14 cellular contexts compared by ENCODE assay signal in the genomic region with DNA sequence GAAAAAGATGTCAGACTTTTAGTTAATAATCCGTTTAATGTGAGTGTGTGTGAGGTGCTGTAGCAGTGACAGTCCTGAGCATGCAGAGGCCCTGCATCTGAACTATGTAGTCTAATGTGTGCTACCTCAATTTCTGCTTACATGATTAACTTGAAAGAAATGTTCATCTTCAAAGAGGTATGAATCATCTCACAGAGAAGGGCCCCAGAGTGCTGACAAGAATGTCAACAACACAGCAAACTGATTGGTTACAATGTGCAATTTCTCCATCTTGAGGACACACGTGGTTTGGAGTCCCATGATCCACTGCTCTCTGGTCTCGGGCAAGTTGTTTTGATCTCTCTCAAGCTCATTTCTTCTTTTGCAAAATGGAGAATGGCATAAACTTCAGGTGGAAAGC.
A peak's percentile ranks its signal among the peaks of the same experiment; 100 is the strongest.
DNase-seq lines count a peak whose midpoint lies in the region; ATAC-seq, FAIRE-seq and TF ChIP-seq lines count a peak whose summit lies in the region.
"Had no signal": no experiment of that assay in that cellular context is flagged by ENCODE, and none has a peak within 500 bp of the region (broad histone marks: within the 10 kb centered on the region; RNA-seq: fewer than 3 reads in every experiment).

No MANE protein-coding gene starts in this region.

- TF ChIP-seq CTCF in HepG2 (CRISPR knock-in tag; IDR thresholded peaks at IDR 0.05), result no peak
- no peak for TF ChIP-seq CTCF in right lobe of liver (IDR thresholded peaks at IDR 0.05)
- no peak for TF ChIP-seq CTCF in choroid plexus epithelial cell (conservative IDR thresholded peaks at IDR 0.05; ENCODE audit: low read depth, low read length)

- DNase-seq in HepG2 (ENCODE audit: low spot score) (peak; percentile 87), right lobe of liver (no peak), T-cell (peak in 29 of 34 experiments; percentile 1 to 81 (median 29)), choroid plexus epithelial cell (ENCODE audit: low read depth) (peak; percentile 91), NCI-H345 treated with DMSO at 0.1 percent for 48 hours (lab: John Stamatoyannopoulos, UW; ENCODE audit: unreplicated experiment) (no peak), T-helper 9 cell (no peak)
- peak; percentile 7 for DNase-seq in stimulated activated naive CD8-positive, alpha-beta T cell treated with anti-CD3 and anti-CD28 coated beads, Interleukin-15, Interleukin-2, amounts not matched to agents 100 U/mL and 50 U/mL, for 24 hours
- DNase-seq: MM.1S; SHP77; stimulated activated CD8-positive, alpha-beta memory T cell treated with anti-CD3 and anti-CD28 coated beads, Interleukin-4, amount 100 ng/mL, for 48 hours had no signal

- intact Hi-C loops in HepG2 (cut with micrococcal nuclease; ENCODE audit: unreplicated experiment), result no loop called here
- intact Hi-C loops in right lobe of liver (cut with DNase I), result no loop called here

- no peaks in the 10 kb centered on the region for H4K20me1 ChIP-seq in HepG2 (ENCODE audit: insufficient read depth, low read length)

- FAIRE-seq in HepG2 (lab: Jason Lieb, UNC), result no peak

- no peaks in the 10 kb centered on the region for H3K9me3 Mint-ChIP-seq in T-cell

- peaks cover 40 to 50% (median 43%) of the 10 kb centered on the region in 3 donors for H3K4me1 Mint-ChIP-seq in T-cell

- H3K9ac ChIP-seq in HepG2 (ENCODE audit: insufficient read depth, low read depth, low read length), result 0 out of 2 replicates have a peak overlapping the region, but pooled peaks have one; percentile 9

- H3K27me3 Mint-ChIP-seq in T-cell, result no peaks in the 10 kb centered on the region

- peak overlapping the region; percentile 94 to 96 for H3K27ac Mint-ChIP-seq in T-cell

- BruUV-seq in HepG2 (replicated peaks; lab: Mats Ljungman, UMichigan), result no TSS peak

- WGBS in HepG2 (ENCODE audit: low lambda C conversion rate), result 62% methylated on average over 3 of the region's 3 CpGs
- WGBS in right lobe of liver (ENCODE audit: insufficient coverage, low coverage, low lambda C conversion rate, missing lambda C conversion rate), result 62% methylated on average over 3 of the region's 3 CpGs

- peaks cover 72% of the 10 kb centered on the region for H3K36me3 Mint-ChIP-seq in T-cell

- H3K4me3 ChIP-seq in HepG2 (replicated peaks in 1 of 3; ENCODE audit: insufficient read depth in 1 of 3, low read depth in 2 of 3, low read length in 3 of 3) (no peak overlapping the region), right lobe of liver (no peak overlapping the region), choroid plexus epithelial cell (ENCODE audit: low read depth, low read length) (no peak overlapping the region)
- H3K4me3 ChIP-seq: adrenal gland had no signal

- peak overlapping the region in 2 of 3 donors; percentile 37 to 51 for H3K4me3 Mint-ChIP-seq in T-cell

- in situ Hi-C loops in HepG2 (cut with HindIII; ENCODE audit: extremely low pct_ligation_motif_present, low pct_unique_long_range_greater_than_20kb), result no loop called here

- H3K36me3 ChIP-seq in HepG2 (replicated peaks in 1 of 2; ENCODE audit: control insufficient read depth in 1 of 2, insufficient read depth in 2 of 2, low read length in 2 of 2) (peaks cover 21 to 72% of the 10 kb centered on the region in 2 experiments), right lobe of liver (peaks cover 0 to 24% (median 0%) of the 10 kb centered on the region in 4 donors)

- peak overlapping the region; percentile 14 for H3K27ac ChIP-seq in HepG2 (ENCODE audit: extremely low read length, insufficient read depth, low read length)
- H3K27ac ChIP-seq in right lobe of liver, result no peak overlapping the region
- H3K27ac ChIP-seq: C4-2B, neutrophil had no signal

- CTCF ChIA-PET in HepG2 (lab: Yijun Ruan, JAX; ENCODE audit: low intra/inter-chr PET ratio, low total read pairs) (no interaction called here), T-cell (lab: Charles Lee) (no interaction called here)

- H2AFZ ChIP-seq in HepG2 (ENCODE audit: low read length), result no peak overlapping the region

- no peak for TF ChIP-seq POLR2A in HepG2 (IDR thresholded peaks at IDR 0.05; ENCODE audit: insufficient read depth in 1 of 2, low read depth in 2 of 2, low read length in 2 of 2)
- no peak for TF ChIP-seq POLR2A in right lobe of liver (IDR thresholded peaks at IDR 0.05)

- TF ChIP-seq EP300 in HepG2 (IDR thresholded peaks at IDR 0.05; ENCODE audit: low read depth in 2 of 2, low read length in 2 of 2) (peak in 1 of 2 experiments; percentile 57; a peak in 1 of 4 replicates), HepG2 (CRISPR knock-in tag; IDR thresholded peaks at IDR 0.05; ENCODE audit: borderline replicate concordance) (peak; percentile 41; the same call in 1 of the 2 replicates)

- H3K4me1 ChIP-seq in HepG2 (ENCODE audit: insufficient read depth, low read length) (peaks cover 46% of the 10 kb centered on the region), right lobe of liver (no peaks in the 10 kb centered on the region)
- H3K4me1 ChIP-seq: adrenal gland had no signal

- ATAC-seq in HepG2 (peak; percentile 61), right lobe of liver (no peak), T-cell (replicated peaks in 1 of 4) (peak; percentile 93 to 98 (median 94)), HG03432 (IDR thresholded peaks at IDR 0.05; ENCODE audit: unreplicated experiment) (no peak)
- peak; percentile 74 for ATAC-seq in stimulated activated naive CD8-positive, alpha-beta T cell treated with anti-CD3 and anti-CD28 coated beads, Interleukin-15, Interleukin-2, amounts not matched to agents 100 U/mL and 50 U/mL, for 24 hours

- H3K79me2 ChIP-seq in HepG2 (ENCODE audit: insufficient read depth, low read length), result no peaks in the 10 kb centered on the region

- no peak overlapping the region for H3K4me2 ChIP-seq in HepG2 (ENCODE audit: low read depth, low read length)

- H3K27me3 ChIP-seq in HepG2 (ENCODE audit: control insufficient read depth in 1 of 2, insufficient read depth in 2 of 2, low read length in 2 of 2) (no peaks in the 10 kb centered on the region), right lobe of liver (no peaks in the 10 kb centered on the region)
- H3K27me3 ChIP-seq: adrenal gland, neutrophil had no signal

- no peak for TF ChIP-seq RAD21 in HepG2 (CRISPR knock-in tag; IDR thresholded peaks at IDR 0.05)

- POLR2A ChIA-PET in HepG2 (lab: Yijun Ruan, JAX), result interaction anchor here (0.9 kb wide), 1 partner anchor 190 kb away, joined by 3 read pairs; a partner anchor contains a TSS
- POLR2A ChIA-PET in T-cell (lab: Charles Lee), result no interaction called here

- no peaks in the 10 kb centered on the region for H3K9me3 ChIP-seq in HepG2 (ENCODE audit: low read length)
- H3K9me3 ChIP-seq in right lobe of liver, result no peaks in the 10 kb centered on the region
- H3K9me3 ChIP-seq: adrenal gland, neutrophil had no signal

TF ChIP-seq in HepG2, 621 proteins besides CTCF, POLR2A, EP300 and RAD21 (continues in another document):
- TF ChIP-seq ARNTL (CRISPR knock-in tag; IDR thresholded peaks at IDR 0.05), result 0 out of 2 replicates have a peak, but pooled peaks have one; percentile 23
- TF ChIP-seq SP2 (CRISPR knock-in tag; IDR thresholded peaks at IDR 0.05), result no peak
- no peak; the same call in 1 of the 2 replicates for TF ChIP-seq ETV5 (CRISPR knock-in tag; IDR thresholded peaks at IDR 0.05; ENCODE audit: borderline replicate concordance)
- TF ChIP-seq ONECUT2 (CRISPR knock-in tag; IDR thresholded peaks at IDR 0.05), result no peak
- TF ChIP-seq, protein P1, sequence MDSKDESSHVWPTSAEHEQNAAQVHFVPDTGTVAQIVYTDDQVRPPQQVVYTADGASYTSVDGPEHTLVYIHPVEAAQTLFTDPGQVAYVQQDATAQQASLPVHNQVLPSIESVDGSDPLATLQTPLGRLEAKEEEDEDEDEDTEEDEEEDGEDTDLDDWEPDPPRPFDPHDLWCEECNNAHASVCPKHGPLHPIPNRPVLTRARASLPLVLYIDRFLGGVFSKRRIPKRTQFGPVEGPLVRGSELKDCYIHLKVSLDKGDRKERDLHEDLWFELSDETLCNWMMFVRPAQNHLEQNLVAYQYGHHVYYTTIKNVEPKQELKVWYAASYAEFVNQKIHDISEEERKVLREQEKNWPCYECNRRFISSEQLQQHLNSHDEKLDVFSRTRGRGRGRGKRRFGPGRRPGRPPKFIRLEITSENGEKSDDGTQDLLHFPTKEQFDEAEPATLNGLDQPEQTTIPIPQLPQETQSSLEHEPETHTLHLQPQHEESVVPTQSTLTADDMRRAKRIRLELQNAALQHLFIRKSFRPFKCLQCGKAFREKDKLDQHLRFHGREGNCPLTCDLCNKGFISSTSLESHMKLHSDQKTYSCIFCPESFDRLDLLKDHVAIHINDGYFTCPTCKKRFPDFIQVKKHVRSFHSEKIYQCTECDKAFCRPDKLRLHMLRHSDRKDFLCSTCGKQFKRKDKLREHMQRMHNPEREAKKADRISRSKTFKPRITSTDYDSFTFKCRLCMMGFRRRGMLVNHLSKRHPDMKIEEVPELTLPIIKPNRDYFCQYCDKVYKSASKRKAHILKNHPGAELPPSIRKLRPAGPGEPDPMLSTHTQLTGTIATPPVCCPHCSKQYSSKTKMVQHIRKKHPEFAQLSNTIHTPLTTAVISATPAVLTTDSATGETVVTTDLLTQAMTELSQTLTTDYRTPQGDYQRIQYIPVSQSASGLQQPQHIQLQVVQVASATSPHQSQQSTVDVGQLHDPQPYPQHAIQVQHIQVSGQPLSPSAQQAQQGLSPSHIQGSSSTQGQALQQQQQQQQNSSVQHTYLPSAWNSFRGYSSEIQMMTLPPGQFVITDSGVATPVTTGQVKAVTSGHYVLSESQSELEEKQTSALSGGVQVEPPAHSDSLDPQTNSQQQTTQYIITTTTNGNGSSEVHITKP (CRISPR knock-in tag; IDR thresholded peaks at IDR 0.05; ENCODE audit: low read depth), result 0 out of 2 replicates have a peak, but pooled peaks have one; percentile 26
- TF ChIP-seq, protein P2, sequence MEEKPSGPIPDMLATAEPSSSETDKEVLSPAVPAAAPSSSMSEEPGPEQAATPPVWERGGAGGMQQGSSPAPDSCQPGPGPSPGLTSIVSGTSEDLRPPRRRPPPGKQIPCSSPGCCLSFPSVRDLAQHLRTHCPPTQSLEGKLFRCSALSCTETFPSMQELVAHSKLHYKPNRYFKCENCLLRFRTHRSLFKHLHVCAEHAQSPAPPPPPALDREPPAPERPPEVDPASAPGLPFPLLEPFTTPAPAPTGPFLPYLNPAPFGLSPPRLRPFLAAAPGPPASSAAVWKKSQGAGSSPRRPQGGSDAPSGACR (CRISPR knock-in tag; IDR thresholded peaks at IDR 0.05), result no peak
- peak; percentile 42; the same call in 1 of the 2 replicates for TF ChIP-seq FOSL1 (CRISPR knock-in tag; IDR thresholded peaks at IDR 0.05; ENCODE audit: borderline replicate concordance)
- TF ChIP-seq ZNF749 (CRISPR knock-in tag; IDR thresholded peaks at IDR 0.05; ENCODE audit: borderline replicate concordance), result no peak
- TF ChIP-seq, protein P3, sequence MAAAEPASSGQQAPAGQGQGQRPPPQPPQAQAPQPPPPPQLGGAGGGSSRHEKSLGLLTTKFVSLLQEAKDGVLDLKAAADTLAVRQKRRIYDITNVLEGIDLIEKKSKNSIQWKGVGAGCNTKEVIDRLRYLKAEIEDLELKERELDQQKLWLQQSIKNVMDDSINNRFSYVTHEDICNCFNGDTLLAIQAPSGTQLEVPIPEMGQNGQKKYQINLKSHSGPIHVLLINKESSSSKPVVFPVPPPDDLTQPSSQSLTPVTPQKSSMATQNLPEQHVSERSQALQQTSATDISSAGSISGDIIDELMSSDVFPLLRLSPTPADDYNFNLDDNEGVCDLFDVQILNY (CRISPR knock-in tag; conservative IDR thresholded peaks at IDR 0.05), result no peak

Comparison
In these comparisons a context has a peak if more than half of its experiments do, and no peak if none do; other contexts are left out.
1. ATAC-seq: peak in HepG2 (single experiment), T-cell (4 of 4) and stimulated activated naive CD8-positive, alpha-beta T cell treated with anti-CD3 and anti-CD28 coated beads, Interleukin-15, Interleukin-2, amounts not matched to agents 100 U/mL and 50 U/mL, for 24 hours (single experiment); none in right lobe of liver (0 of 4) and HG03432 (single experiment).
2. DNase-seq: peak in HepG2 (single experiment), T-cell (29 of 34), choroid plexus epithelial cell (single experiment) and stimulated activated naive CD8-positive, alpha-beta T cell treated with anti-CD3 and anti-CD28 coated beads, Interleukin-15, Interleukin-2, amounts not matched to agents 100 U/mL and 50 U/mL, for 24 hours (single experiment); none in right lobe of liver (0 of 3), NCI-H345 treated with DMSO at 0.1 percent for 48 hours (single experiment) and T-helper 9 cell (single experiment).